ENCODE assay signal across 16 cellular contexts in genomic region chr17:8488491-8488890, GRCh38. TPM values are rescaled to one million over a fixed set of nuclear protein-coding genes. Genes with fewer than 3 reads are reported as not detected.
DNase-seq lines count a peak whose midpoint lies in the region; TF ChIP-seq lines count a peak whose summit lies in the region.
"Had no signal": no experiment of that assay in that cellular context is flagged by ENCODE, and none has a peak within 500 bp of the region (broad histone marks: within the 10 kb centered on the region; RNA-seq: fewer than 3 reads in every experiment).

No MANE protein-coding gene starts in this region.

- peak overlapping the region; percentile 19 to 26 for H3K4ac ChIP-seq in mesenchymal stem cell (ENCODE audit: low read depth in 1 of 2, low read length in 2 of 2)

- TF ChIP-seq CTCF in brain (conservative IDR thresholded peaks at IDR 0.05), result no peak
- TF ChIP-seq CTCF in WERI-Rb-1 (IDR thresholded peaks at IDR 0.05; ENCODE audit: low read depth, low read length), result no peak

- H3K9me2 ChIP-seq in Karpas-422 (replicated peaks; ENCODE audit: insufficient read depth, low read length), result no peaks in the 10 kb centered on the region

- H4K8ac ChIP-seq in mesenchymal stem cell (ENCODE audit: low read length), result peak overlapping the region; percentile 83

- peak overlapping the region; percentile 75 for H3K27ac ChIP-seq in mesenchymal stem cell (ENCODE audit: low read length, poor library complexity, severe bottlenecking)
- H3K27ac ChIP-seq in subcutaneous abdominal adipose tissue (ENCODE audit: low read depth, low read length), result peak overlapping the region; percentile 52
- H3K27ac ChIP-seq in Karpas-422 (ENCODE audit: low read length), result no peak overlapping the region
- H3K27ac ChIP-seq in WERI-Rb-1, result no peak overlapping the region
- H3K27ac ChIP-seq: pancreas, testis had no signal

- H3K14ac ChIP-seq in mesenchymal stem cell (ENCODE audit: low read length in 2 of 2), result no peak overlapping the region

- H3K9me3 Mint-ChIP-seq in brain, result peaks cover 6 to 17% (median 7%) of the 10 kb centered on the region in 5 experiments

- H3K36me3 ChIP-seq in H7 (replicated peaks; ENCODE audit: control insufficient read depth, insufficient read depth, low read length), result peaks cover 62% of the 10 kb centered on the region
- H3K36me3 ChIP-seq in mesenchymal stem cell (ENCODE audit: control insufficient read depth in 1 of 2, insufficient read depth in 2 of 2, low read depth in 1 of 2, low read length in 2 of 2), result peaks cover 63 to 80% of the 10 kb centered on the region in 2 experiments
- peaks cover 16 to 70% (median 62%) of the 10 kb centered on the region in 5 donors for H3K36me3 ChIP-seq in subcutaneous abdominal adipose tissue (ENCODE audit: control insufficient read depth in 5 of 5, insufficient read depth in 5 of 5, low read length in 5 of 5)
- peaks cover 2% of the 10 kb centered on the region; the same call in 1 of the 2 replicates for H3K36me3 ChIP-seq in Karpas-422 (ENCODE audit: insufficient read depth, low read length)
- peaks cover 95% of the 10 kb centered on the region for H3K36me3 ChIP-seq in WERI-Rb-1

- no peaks in the 10 kb centered on the region for H3K79me2 ChIP-seq in Karpas-422 (ENCODE audit: low read length)

- H3K9ac ChIP-seq in mesenchymal stem cell (ENCODE audit: low read length), result peak overlapping the region; percentile 59
- H3K9ac ChIP-seq in subcutaneous abdominal adipose tissue (ENCODE audit: low read length in 5 of 5), result no peak overlapping the region
- no peak overlapping the region for H3K9ac ChIP-seq in Karpas-422 (ENCODE audit: low read length)

- H3K4me3 ChIP-seq in H7 (ENCODE audit: insufficient read depth, low read depth, low read length) (no peak overlapping the region), mesenchymal stem cell (ENCODE audit: insufficient read depth in 1 of 2, low read depth in 1 of 2, low read length in 2 of 2) (no peak overlapping the region), subcutaneous abdominal adipose tissue (ENCODE audit: low read depth in 1 of 5, low read length in 5 of 5) (no peak overlapping the region), Karpas-422 (ENCODE audit: low read length) (no peak overlapping the region), WERI-Rb-1 (ENCODE audit: low read depth, low read length) (no peak overlapping the region)
- H3K4me3 ChIP-seq: pancreas, testis had no signal

- H3K4me1 ChIP-seq in mesenchymal stem cell (ENCODE audit: control insufficient read depth, insufficient read depth, low read depth, low read length) (peaks cover 7% of the 10 kb centered on the region), subcutaneous abdominal adipose tissue (ENCODE audit: control insufficient read depth in 5 of 5, insufficient read depth in 5 of 5, low read length in 5 of 5) (no peaks in the 10 kb centered on the region), Karpas-422 (ENCODE audit: low read length) (no peaks in the 10 kb centered on the region)
- H3K4me1 ChIP-seq: pancreas, testis had no signal

- peak; percentile 8 for DNase-seq in H7
- no peak for DNase-seq in mesenchymal stem cell
- DNase-seq in Karpas-422, result no peak
- no peak for DNase-seq in WERI-Rb-1
- no peak for DNase-seq in NAMALWA (ENCODE audit: low spot score)
- DNase-seq: activated CD4-positive, alpha-beta memory T cell treated with anti-CD3 and anti-CD28 coated beads for 36 hours; activated gamma-delta T cell; activated T-cell treated with anti-CD3 and anti-CD28 coated beads for 4 hours; DMS79 treated with DMSO at 0.1 percent for 48 hours; NCI-H1694 treated with DMSO at 0.1 percent for 48 hours; testis had no signal

- no peaks in the 10 kb centered on the region for H3K4me1 Mint-ChIP-seq in brain
- H3K4me1 Mint-ChIP-seq: WTC11 had no signal

- H3K9me3 ChIP-seq in mesenchymal stem cell (ENCODE audit: control insufficient read depth, low read length) (peaks cover 31% of the 10 kb centered on the region), subcutaneous abdominal adipose tissue (ENCODE audit: control insufficient read depth in 5 of 5, low read length in 5 of 5) (peaks cover 0 to 6% (median 0%) of the 10 kb centered on the region in 5 donors), Karpas-422 (ENCODE audit: low read length) (peaks cover 7% of the 10 kb centered on the region; the same call in 1 of the 2 replicates), WERI-Rb-1 (ENCODE audit: severe bottlenecking) (no peaks in the 10 kb centered on the region)
- H3K9me3 ChIP-seq: pancreas, testis had no signal

- H2BK120ac ChIP-seq in mesenchymal stem cell (ENCODE audit: low read depth, low read length), result no peak overlapping the region

- H4K91ac ChIP-seq in mesenchymal stem cell (ENCODE audit: low read length), result peak overlapping the region; percentile 76

- H2AFZ ChIP-seq in mesenchymal stem cell (ENCODE audit: low read depth, low read length) (no peak overlapping the region), Karpas-422 (ENCODE audit: low read length) (no peak overlapping the region)

- peak overlapping the region in 4 of 5 experiments; percentile 52 to 92 (median 82) for H3K27ac Mint-ChIP-seq in brain
- H3K27ac Mint-ChIP-seq: activated CD4-positive, alpha-beta memory T cell treated with anti-CD3 and anti-CD28 coated beads for 36 hours; WTC11 had no signal

- 90% methylated on average over 6 of the region's 6 CpGs for WGBS in mesenchymal stem cell

- H3K27me3 Mint-ChIP-seq in brain, result no peaks in the 10 kb centered on the region
- H3K27me3 Mint-ChIP-seq: activated CD4-positive, alpha-beta memory T cell treated with anti-CD3 and anti-CD28 coated beads for 36 hours; naive thymus-derived CD8-positive, alpha-beta T cell had no signal

- no peaks in the 10 kb centered on the region for H4K20me1 ChIP-seq in Karpas-422 (ENCODE audit: insufficient read depth, low read depth, low read length)

- H3K4me2 ChIP-seq in mesenchymal stem cell (ENCODE audit: low read length, poor library complexity, severe bottlenecking), result no peak overlapping the region
- no peak overlapping the region for H3K4me2 ChIP-seq in Karpas-422 (ENCODE audit: low read depth, low read length, poor library complexity, severe bottlenecking)

- H2BK15ac ChIP-seq in mesenchymal stem cell (ENCODE audit: low read depth, poor library complexity, severe bottlenecking), result peak overlapping the region; percentile 93

- H2BK12ac ChIP-seq in mesenchymal stem cell (ENCODE audit: low read length in 2 of 2), result peak overlapping the region; percentile 40 to 53

- no peak overlapping the region for H2AK5ac ChIP-seq in mesenchymal stem cell (ENCODE audit: low read length, severe bottlenecking)

- H3K27me3 ChIP-seq in H7 (ENCODE audit: control insufficient read depth, insufficient read depth, low read length) (no peaks in the 10 kb centered on the region), mesenchymal stem cell (ENCODE audit: control insufficient read depth in 1 of 2, insufficient read depth in 1 of 2, low read length in 2 of 2) (no peaks in the 10 kb centered on the region), subcutaneous abdominal adipose tissue (ENCODE audit: control insufficient read depth in 5 of 5, insufficient read depth in 4 of 5, low read length in 5 of 5) (no peaks in the 10 kb centered on the region), Karpas-422 (ENCODE audit: low read length) (no peaks in the 10 kb centered on the region), WERI-Rb-1 (ENCODE audit: insufficient read depth, low read depth, severe bottlenecking) (no peaks in the 10 kb centered on the region)
- H3K27me3 ChIP-seq: pancreas, testis had no signal

- no peak overlapping the region for H2BK5ac ChIP-seq in mesenchymal stem cell (ENCODE audit: low read depth, low read length, poor library complexity, severe bottlenecking)

- no peak overlapping the region for H3K4me3 Mint-ChIP-seq in brain
- H3K4me3 Mint-ChIP-seq: activated CD4-positive, alpha-beta memory T cell treated with anti-CD3 and anti-CD28 coated beads for 36 hours; naive thymus-derived CD8-positive, alpha-beta T cell; WTC11 had no signal

- peaks cover 95% of the 10 kb centered on the region for H3K36me3 Mint-ChIP-seq in brain

- no peak overlapping the region for H3K23ac ChIP-seq in mesenchymal stem cell (ENCODE audit: low read length in 2 of 2)

- peak overlapping the region in 1 of 2 experiments; percentile 73 for H3K18ac ChIP-seq in mesenchymal stem cell (ENCODE audit: low read depth in 1 of 2, low read length in 2 of 2)

- H3K79me1 ChIP-seq in mesenchymal stem cell (replicated peaks; ENCODE audit: low read length, poor library complexity, severe bottlenecking), result peaks cover 22% of the 10 kb centered on the region

RNA-seq across cellular contexts. Expression of gene NDEL1, which starts 52.8 kb away (rescaled TPM):
- 18.6 and 32.8 TPM in 2 replicates for total RNA-seq in H7 (2014; rRNA removed; shearing (Covaris generic))
- 33.2 TPM for polyA plus RNA-seq in brain (ENCODE audit: insufficient read depth, low read depth, low replicate concordance)
- polyA plus RNA-seq in mesenchymal stem cell (2013, experiment 1 of 2), result 64.7 TPM
- 65.9 TPM for polyA plus RNA-seq in mesenchymal stem cell (2013, experiment 2 of 2)
- 26.0 and 48.6 TPM in 2 replicates for total RNA-seq in Karpas-422 (2014; rRNA removed; shearing (Covaris generic); ENCODE audit: low replicate concordance)

Comparison
In these comparisons a context has a peak if more than half of its experiments do, and no peak if none do; other contexts are left out.
1. H3K27ac ChIP-seq: peak in mesenchymal stem cell (single experiment) and subcutaneous abdominal adipose tissue (single experiment); none in Karpas-422 (single experiment) and WERI-Rb-1 (single experiment).